1 cellular context compared by ENCODE assay signal in genomic region chr12:5003025-5003666, GRCh38.
TF ChIP-seq lines count a peak whose summit lies in the region.

No MANE protein-coding gene starts in this region.

TF ChIP-seq in HepG2, 621 proteins besides CTCF, POLR2A, EP300 and RAD21 (continued from another document):
- no peak for TF ChIP-seq PLSCR1 (CRISPR knock-in tag; IDR thresholded peaks at IDR 0.05; ENCODE audit: borderline replicate concordance)
- peak; percentile 94 for TF ChIP-seq CREB1 (IDR thresholded peaks at IDR 0.05)
- no peak for TF ChIP-seq CREB1 (CRISPR knock-in tag; IDR thresholded peaks at IDR 0.05)
- TF ChIP-seq XRCC5 (optimal IDR thresholded peaks at IDR 0.05; ENCODE audit: low read length): peak; percentile 47
- no peak for TF ChIP-seq MAFK (conservative IDR thresholded peaks at IDR 0.05 in 1 of 2, IDR thresholded peaks at IDR 0.05 in 1 of 2; ENCODE audit: low read length in 2 of 2)
